Comparison of ENCODE assay signal across 27 cellular contexts in genomic region chr13:71695662-71696061, GRCh38.
"Had no signal": no experiment of that assay in that cellular context is flagged by ENCODE, and none has a peak within 500 bp of the region (broad histone marks: within the 10 kb centered on the region; RNA-seq: fewer than 3 reads in every experiment).

No MANE protein-coding gene starts in this region.

- H3K9me3 Mint-ChIP-seq: activated CD4-positive, alpha-beta memory T cell treated with anti-CD3 and anti-CD28 coated beads, Interleukin-2, amount 10 ng/mL, durations not matched to agents 7 days and 5 days; activated CD4-positive, alpha-beta T cell treated with anti-CD3 and anti-CD28 coated beads, Interleukin-2, amount 10 ng/mL, durations not matched to agents 7 days and 5 days; activated T-cell treated with anti-CD3 and anti-CD28 coated beads, Interleukin-2, amount 50 U/mL, for 24 hours had no signal

- H3K27me3 ChIP-seq: esophagus squamous epithelium, gastroesophageal sphincter, heart right ventricle, hepatocyte had no signal

- H3K36me3 ChIP-seq: esophagus squamous epithelium, gastroesophageal sphincter, heart right ventricle had no signal

- H3K27me3 Mint-ChIP-seq: activated CD4-positive, alpha-beta memory T cell treated with anti-CD3 and anti-CD28 coated beads, Interleukin-2, amount 10 ng/mL, durations not matched to agents 7 days and 5 days; activated CD4-positive, alpha-beta T cell treated with anti-CD3 and anti-CD28 coated beads, Interleukin-2, amount 10 ng/mL, durations not matched to agents 7 days and 5 days; activated naive CD8-positive, alpha-beta T cell; activated T-cell treated with anti-CD3 and anti-CD28 coated beads, Interleukin-2, amount 50 U/mL, for 24 hours; activated T-helper 17 cell treated with anti-CD3 and anti-CD28 coated beads, Interleukin-2, amount 50 U/mL, for 72 hours; effector memory CD8-positive, alpha-beta T cell had no signal

- H3K4me1 Mint-ChIP-seq: activated CD4-positive, alpha-beta memory T cell treated with anti-CD3 and anti-CD28 coated beads, Interleukin-2, amount 10 ng/mL, durations not matched to agents 7 days and 5 days; activated CD4-positive, alpha-beta T cell treated with anti-CD3 and anti-CD28 coated beads, Interleukin-2, amount 10 ng/mL, durations not matched to agents 7 days and 5 days; activated T-helper 17 cell treated with anti-CD3 and anti-CD28 coated beads, Interleukin-2, amount 50 U/mL, for 72 hours had no signal

- H3K27ac Mint-ChIP-seq: activated CD4-positive, alpha-beta memory T cell treated with anti-CD3 and anti-CD28 coated beads, Interleukin-2, amount 10 ng/mL, durations not matched to agents 7 days and 5 days; activated CD4-positive, alpha-beta T cell treated with anti-CD3 and anti-CD28 coated beads, Interleukin-2, amount 10 ng/mL, durations not matched to agents 7 days and 5 days; activated naive CD8-positive, alpha-beta T cell; activated T-cell treated with anti-CD3 and anti-CD28 coated beads, Interleukin-2, amount 50 U/mL, for 24 hours; activated T-helper 17 cell treated with anti-CD3 and anti-CD28 coated beads, Interleukin-2, amount 50 U/mL, for 72 hours; effector memory CD8-positive, alpha-beta T cell had no signal

- H3K4me3 Mint-ChIP-seq: activated CD4-positive, alpha-beta memory T cell treated with anti-CD3 and anti-CD28 coated beads, Interleukin-2, amount 10 ng/mL, durations not matched to agents 7 days and 5 days; activated CD4-positive, alpha-beta T cell treated with anti-CD3 and anti-CD28 coated beads, Interleukin-2, amount 10 ng/mL, durations not matched to agents 7 days and 5 days; activated naive CD8-positive, alpha-beta T cell; activated T-cell treated with anti-CD3 and anti-CD28 coated beads, Interleukin-2, amount 50 U/mL, for 24 hours; activated T-helper 17 cell treated with anti-CD3 and anti-CD28 coated beads, Interleukin-2, amount 50 U/mL, for 72 hours; effector memory CD8-positive, alpha-beta T cell had no signal

- DNase-seq: activated CD4-positive, alpha-beta memory T cell treated with anti-CD3 and anti-CD28 coated beads, Interleukin-2, amount 10 ng/mL, durations not matched to agents 7 days and 5 days; activated CD4-positive, alpha-beta T cell treated with anti-CD3 and anti-CD28 coated beads for 1 hour; activated CD4-positive, alpha-beta T cell treated with anti-CD3 and anti-CD28 coated beads for 4 hours; activated CD4-positive, alpha-beta T cell treated with anti-CD3 and anti-CD28 coated beads, Interleukin-2, amount 10 ng/mL, durations not matched to agents 7 days and 5 days; activated CD4-positive, alpha-beta T cell treated with anti-CD3 and anti-CD28 coated beads, Interleukin-2, amount 50 U/mL, for 4 hours; activated CD8-positive, alpha-beta memory T cell treated with anti-CD3 and anti-CD28 coated beads, Interleukin-2, amount 50 U/mL, for 48 hours; activated effector memory CD4-positive, alpha-beta T cell treated with Interleukin-2 at 50 U/mL for 16 hours; activated gamma-delta T cell treated with Interleukin-2 at 50 U/mL for 16 hours; activated naive CD4-positive, alpha-beta T cell treated with anti-CD3 and anti-CD28 coated beads, Interleukin-2, amount 50 U/mL, for 16 hours; activated naive CD4-positive, alpha-beta T cell treated with Interleukin-2 at 50 U/mL for 16 hours; activated T-cell treated with anti-CD3 and anti-CD28 coated beads for 4 hours; activated T-cell treated with anti-CD3 and anti-CD28 coated beads, Interleukin-2, amount 50 U/mL, for 24 hours; amniotic stem cell; anterior cingulate cortex; caudate nucleus; cortex of kidney; effector CD4-positive, alpha-beta T cell; effector memory CD8-positive, alpha-beta T cell; esophagus squamous epithelium; foreskin melanocyte; heart right ventricle; T-helper 2 cell had no signal

- H3K4me3 ChIP-seq: esophagus squamous epithelium, gastroesophageal sphincter, heart right ventricle, hepatocyte had no signal

- H3K9me3 ChIP-seq: esophagus squamous epithelium, gastroesophageal sphincter, heart right ventricle had no signal

- H3K4me1 ChIP-seq: esophagus squamous epithelium, gastroesophageal sphincter, heart right ventricle had no signal

- ATAC-seq: activated T-helper 17 cell treated with anti-CD3 and anti-CD28 coated beads, Interleukin-2, amount 50 U/mL, for 72 hours; effector memory CD8-positive, alpha-beta T cell; gastroesophageal sphincter; heart right ventricle had no signal

- H3K36me3 Mint-ChIP-seq: activated naive CD8-positive, alpha-beta T cell had no signal

- H3K27ac ChIP-seq: epithelial cell of prostate, esophagus squamous epithelium, gastroesophageal sphincter, heart right ventricle, hepatocyte had no signal
